18 cellular contexts compared by ENCODE assay signal in genomic region chr14:88327497-88327896, GRCh38. TPM values are rescaled to one million over a fixed set of nuclear protein-coding genes. Genes with fewer than 3 reads are reported as not detected.
"Had no signal": no experiment of that assay in that cellular context is flagged by ENCODE, and none has a peak within 500 bp of the region (broad histone marks: within the 10 kb centered on the region; RNA-seq: fewer than 3 reads in every experiment).

No MANE protein-coding gene starts in this region.

- H3K27ac Mint-ChIP-seq: activated CD8-positive, alpha-beta memory T cell treated with anti-CD3 and anti-CD28 coated beads, Interleukin-2, amount 10 ng/mL, durations not matched to agents 7 days and 5 days; activated naive CD4-positive, alpha-beta T cell treated with anti-CD3 and anti-CD28 coated beads, Interleukin-2, amount 50 U/mL, for 72 hours; activated T-cell treated with anti-CD3 and anti-CD28 coated beads, Interleukin-2, amount 50 U/mL, for 24 hours; stimulated activated naive CD8-positive, alpha-beta T cell treated with anti-CD3 and anti-CD28 coated beads, Interleukin-15, Interleukin-2, amounts not matched to agents 100 ng/mL and 50 ng/mL, for 24 hours had no signal

- H3K4me3 ChIP-seq: ovary, sigmoid colon, thoracic aorta had no signal

- H3K9me3 ChIP-seq: ovary, thoracic aorta had no signal

- ATAC-seq: activated CD8-positive, alpha-beta memory T cell treated with anti-CD3 and anti-CD28 coated beads, Interleukin-2, amount 10 ng/mL, durations not matched to agents 7 days and 5 days; activated naive CD4-positive, alpha-beta T cell treated with anti-CD3 and anti-CD28 coated beads, Interleukin-2, amount 50 U/mL, for 72 hours had no signal

- H3K36me3 Mint-ChIP-seq: activated CD8-positive, alpha-beta memory T cell treated with anti-CD3 and anti-CD28 coated beads, Interleukin-2, amount 10 ng/mL, durations not matched to agents 7 days and 5 days; activated naive CD4-positive, alpha-beta T cell treated with anti-CD3 and anti-CD28 coated beads, Interleukin-2, amount 50 U/mL, for 72 hours had no signal

- H3K36me3 ChIP-seq: brain microvascular endothelial cell, ovary, sigmoid colon, thoracic aorta had no signal

- DNase-seq: activated CD4-positive, alpha-beta T cell treated with anti-CD3 and anti-CD28 coated beads for 1 hour; activated CD4-positive, alpha-beta T cell treated with anti-CD3 and anti-CD28 coated beads, Interleukin-2, amount 50 U/mL, for 48 hours; activated CD8-positive, alpha-beta memory T cell treated with anti-CD3 and anti-CD28 coated beads, Interleukin-2, amount 10 ng/mL, durations not matched to agents 7 days and 5 days; activated effector memory CD4-positive, alpha-beta T cell treated with Interleukin-2 at 50 U/mL for 16 hours; activated T-cell treated with anti-CD3 and anti-CD28 coated beads, Interleukin-2, amount 50 U/mL, for 24 hours; amniotic stem cell; brain microvascular endothelial cell; effector memory CD4-positive, alpha-beta T cell; hippocampal formation; kidney glomerular epithelial cell; mesendoderm; ovary; sigmoid colon; stimulated activated CD4-positive, alpha-beta T cell treated with anti-CD3 and anti-CD28 coated beads, Interleukin-2, amount 100 ng/mL, for 48 hours had no signal

- H3K9me3 Mint-ChIP-seq: activated naive CD4-positive, alpha-beta T cell treated with anti-CD3 and anti-CD28 coated beads, Interleukin-2, amount 50 U/mL, for 72 hours; activated T-cell treated with anti-CD3 and anti-CD28 coated beads, Interleukin-2, amount 50 U/mL, for 24 hours; stimulated activated naive CD8-positive, alpha-beta T cell treated with anti-CD3 and anti-CD28 coated beads, Interleukin-15, Interleukin-2, amounts not matched to agents 100 ng/mL and 50 ng/mL, for 24 hours had no signal

- H3K27ac ChIP-seq: brain microvascular endothelial cell, ovary, sigmoid colon, thoracic aorta had no signal

- H3K27me3 ChIP-seq: ovary had no signal

- H3K4me3 Mint-ChIP-seq: activated CD8-positive, alpha-beta memory T cell treated with anti-CD3 and anti-CD28 coated beads, Interleukin-2, amount 10 ng/mL, durations not matched to agents 7 days and 5 days; activated T-cell treated with anti-CD3 and anti-CD28 coated beads, Interleukin-2, amount 50 U/mL, for 24 hours; stimulated activated naive CD8-positive, alpha-beta T cell treated with anti-CD3 and anti-CD28 coated beads, Interleukin-15, Interleukin-2, amounts not matched to agents 100 ng/mL and 50 ng/mL, for 24 hours had no signal

RNA-seq across cellular contexts. Expression of gene KCNK10, which starts 4.4 kb away (rescaled TPM):
- total RNA-seq: activated CD8-positive, alpha-beta memory T cell treated with anti-CD3 and anti-CD28 coated beads, Interleukin-2, amount 10 ng/mL, durations not matched to agents 7 days and 5 days; activated naive CD4-positive, alpha-beta T cell treated with anti-CD3 and anti-CD28 coated beads, Interleukin-2, amount 50 U/mL, for 72 hours; ovary; thoracic aorta had no signal
- polyA plus RNA-seq: liver had no signal
